Comparison of ENCODE assay signal across 8 cellular contexts in genomic region chr15:56733131-56734012, GRCh38. TPM values are rescaled to one million over a fixed set of nuclear protein-coding genes. Genes with fewer than 3 reads are reported as not detected.
DNase-seq lines count a peak whose midpoint lies in the region; ATAC-seq and TF ChIP-seq lines count a peak whose summit lies in the region.

ZNF280D (minus strand) TSS chr15:56733509; CDS start chr15:56707109, 26,400 bp downstream.

- POLR2A ChIA-PET in RWPE1 (lab: Yijun Ruan, JAX; ENCODE audit: low non-redundant PET), result interaction anchor here (0.7 kb wide), 1 partner anchor 474 kb away, joined by 3 read pairs; no protein-coding TSS in a partner anchor

- no peaks in the 10 kb centered on the region for H3K27me3 Mint-ChIP-seq in activated T-helper 17 cell treated with anti-CD3 and anti-CD28 coated beads, Interleukin-2, amount 50 U/mL, for 72 hours
- no peaks in the 10 kb centered on the region for H3K27me3 Mint-ChIP-seq in nephron (ENCODE audit: low read depth)
- no peaks in the 10 kb centered on the region for H3K27me3 Mint-ChIP-seq in stimulated activated naive CD8-positive, alpha-beta T cell treated with anti-CD3 and anti-CD28 coated beads, Interleukin-15, Interleukin-2, amounts not matched to agents 100 ng/mL and 50 ng/mL, for 24 hours

- H4K20me1 ChIP-seq in KMS-11 (ENCODE audit: insufficient read depth), result no peaks in the 10 kb centered on the region

- H3K27ac ChIP-seq in KMS-11 (peak within 1 kb of the TSS; percentile 85), RWPE1 (peak within 1 kb of the TSS; percentile 94)

- peak; percentile 71 for ATAC-seq in GM21723 (IDR thresholded peaks at IDR 0.05; ENCODE audit: unreplicated experiment)
- peak; percentile 88 for ATAC-seq in activated T-helper 17 cell treated with anti-CD3 and anti-CD28 coated beads, Interleukin-2, amount 50 U/mL, for 72 hours (replicated peaks)

- H3K4me1 ChIP-seq in KMS-11 (ENCODE audit: low read depth, poor library complexity, severe bottlenecking), result peaks cover 26% of the 10 kb centered on the region

- TF ChIP-seq CTCF in KMS-11 (conservative IDR thresholded peaks at IDR 0.05; ENCODE audit: low read depth, low read length) (no peak), RWPE1 (conservative IDR thresholded peaks at IDR 0.05; ENCODE audit: low read depth) (no peak), fibroblast of mammary gland (conservative IDR thresholded peaks at IDR 0.05; ENCODE audit: control insufficient read depth, insufficient read depth, low read depth, low read length) (no peak), nephron (IDR thresholded peaks at IDR 0.05; ENCODE audit: unreplicated experiment in 3 of 3) (no peak)

- peaks cover 24% of the 10 kb centered on the region for H3K79me2 ChIP-seq in KMS-11 (ENCODE audit: insufficient read depth, low read depth)

- H2AFZ ChIP-seq in KMS-11 (ENCODE audit: low read depth), result peak within 1 kb of the TSS; percentile 85

- DNase-seq in DMS153 treated with DMSO at 0.1 percent for 48 hours (lab: John Stamatoyannopoulos, UW; ENCODE audit: unreplicated experiment) (peak; percentile 22), RWPE1 (ENCODE audit: low spot score) (peak; percentile 75), fibroblast of mammary gland (ENCODE audit: low read depth) (peak; percentile 87)

- H3K4me3 ChIP-seq in KMS-11 (IDR thresholded peaks at IDR 0.05; ENCODE audit: insufficient read depth, low read depth, low read length), result no peak within 1 kb of the TSS
- H3K4me3 ChIP-seq in fibroblast of mammary gland (ENCODE audit: control insufficient read depth, low read depth, low read length), result peak within 1 kb of the TSS; percentile 67

- H3K4me2 ChIP-seq in KMS-11, result peak within 1 kb of the TSS; percentile 91

- CTCF ChIA-PET in RWPE1 (lab: Yijun Ruan, JAX), result interaction anchor here (0.5 to 1.1 kb wide), 5 partner anchors 15 to 1378 kb away, joined by 3 to 6 read pairs (median 4); no protein-coding TSS in a partner anchor

- peak within 1 kb of the TSS; percentile 95 for H3K9ac ChIP-seq in KMS-11

- H3K36me3 ChIP-seq in KMS-11 (ENCODE audit: insufficient read depth), result no peaks in the 10 kb centered on the region

- H3K27ac Mint-ChIP-seq in activated T-helper 17 cell treated with anti-CD3 and anti-CD28 coated beads, Interleukin-2, amount 50 U/mL, for 72 hours, result peak within 1 kb of the TSS; percentile 98
- peak within 1 kb of the TSS; percentile 98 to 99 (median 99) for H3K27ac Mint-ChIP-seq in nephron
- peak within 1 kb of the TSS; percentile 98 for H3K27ac Mint-ChIP-seq in stimulated activated naive CD8-positive, alpha-beta T cell treated with anti-CD3 and anti-CD28 coated beads, Interleukin-15, Interleukin-2, amounts not matched to agents 100 ng/mL and 50 ng/mL, for 24 hours

- peak within 1 kb of the TSS; percentile 93 for H3K4me3 Mint-ChIP-seq in activated T-helper 17 cell treated with anti-CD3 and anti-CD28 coated beads, Interleukin-2, amount 50 U/mL, for 72 hours
- H3K4me3 Mint-ChIP-seq in nephron, result peak within 1 kb of the TSS; percentile 88 to 92 (median 89)
- peak within 1 kb of the TSS; percentile 94 for H3K4me3 Mint-ChIP-seq in stimulated activated naive CD8-positive, alpha-beta T cell treated with anti-CD3 and anti-CD28 coated beads, Interleukin-15, Interleukin-2, amounts not matched to agents 100 ng/mL and 50 ng/mL, for 24 hours

- H3K9me3 Mint-ChIP-seq in activated T-helper 17 cell treated with anti-CD3 and anti-CD28 coated beads, Interleukin-2, amount 50 U/mL, for 72 hours, result no peaks in the 10 kb centered on the region
- peaks cover 6% of the 10 kb centered on the region for H3K9me3 Mint-ChIP-seq in nephron
- no peaks in the 10 kb centered on the region for H3K9me3 Mint-ChIP-seq in stimulated activated naive CD8-positive, alpha-beta T cell treated with anti-CD3 and anti-CD28 coated beads, Interleukin-15, Interleukin-2, amounts not matched to agents 100 ng/mL and 50 ng/mL, for 24 hours

- H3K36me3 Mint-ChIP-seq in activated T-helper 17 cell treated with anti-CD3 and anti-CD28 coated beads, Interleukin-2, amount 50 U/mL, for 72 hours (ENCODE audit: low read depth), result peaks cover 11% of the 10 kb centered on the region
- H3K36me3 Mint-ChIP-seq in nephron (ENCODE audit: low read depth), result peaks cover 7% of the 10 kb centered on the region
- peaks cover 19% of the 10 kb centered on the region for H3K36me3 Mint-ChIP-seq in stimulated activated naive CD8-positive, alpha-beta T cell treated with anti-CD3 and anti-CD28 coated beads, Interleukin-15, Interleukin-2, amounts not matched to agents 100 ng/mL and 50 ng/mL, for 24 hours (ENCODE audit: low read depth)

- no peaks in the 10 kb centered on the region for H3K27me3 ChIP-seq in KMS-11 (ENCODE audit: insufficient read depth, low read depth)

- H3K4me1 Mint-ChIP-seq in activated T-helper 17 cell treated with anti-CD3 and anti-CD28 coated beads, Interleukin-2, amount 50 U/mL, for 72 hours, result peaks cover 16% of the 10 kb centered on the region
- H3K4me1 Mint-ChIP-seq in nephron, result peaks cover 10% of the 10 kb centered on the region
- peaks cover 39% of the 10 kb centered on the region for H3K4me1 Mint-ChIP-seq in stimulated activated naive CD8-positive, alpha-beta T cell treated with anti-CD3 and anti-CD28 coated beads, Interleukin-15, Interleukin-2, amounts not matched to agents 100 ng/mL and 50 ng/mL, for 24 hours (ENCODE audit: low read depth)

RNA-seq across cellular contexts. Expression of gene ZNF280D, which starts in this region (rescaled TPM):
- 10 to 100 TPM; 16.3 to 18.4 TPM for total RNA-seq in activated T-helper 17 cell treated with anti-CD3 and anti-CD28 coated beads, Interleukin-2, amount 50 U/mL, for 72 hours

Comparison
In these comparisons a context has a peak if more than half of its experiments do, and no peak if none do; other contexts are left out.
1. DNase-seq: peak in every context shown above with its lines; median percentile 87 in fibroblast of mammary gland; 75 in RWPE1; 22 in DMS153 treated with DMSO at 0.1 percent for 48 hours.